ENCODE assay signal across 8 cellular contexts in genomic region chr17:3913531-3914318, GRCh38. TPM values are rescaled to one million over a fixed set of nuclear protein-coding genes. Genes with fewer than 3 reads are reported as not detected.
DNase-seq lines count a peak whose midpoint lies in the region; ATAC-seq lines count a peak whose summit lies in the region.

No MANE protein-coding gene starts in this region.

- peak; percentile 51 for ATAC-seq in HG02798 (IDR thresholded peaks at IDR 0.05; ENCODE audit: poor library complexity, unreplicated experiment)

- DNase-seq in NCI-H2029 treated with DMSO at 0.1 percent for 48 hours (lab: John Stamatoyannopoulos, UW) (peak; percentile 14), NCI-H2029 (lab: John Stamatoyannopoulos, UW) (no peak), NCI-H526 (lab: John Stamatoyannopoulos, UW) (peak; percentile 20 to 62), dermis blood vessel endothelial cell (peak; percentile 84), lung microvascular endothelial cell (ENCODE audit: low read depth in 2 of 2) (peak; percentile 73 to 78)
- peak; percentile 88 to 89 for DNase-seq in activated CD4-positive, alpha-beta T cell treated with anti-CD3 and anti-CD28 coated beads, Interleukin-2, amount 50 U/mL, for 48 hours
- DNase-seq in stimulated activated CD4-positive, alpha-beta T cell treated with anti-CD3 and anti-CD28 coated beads, TNF-alpha, amount 100 ng/mL, for 48 hours (ENCODE audit: low read depth in 3 of 3): peak; percentile 67 to 77 (median 77)

RNA-seq across cellular contexts. Expression of gene P2RX1, which starts 2.5 kb away (rescaled TPM):
- total RNA-seq in dermis blood vessel endothelial cell (not detected in 2 replicates), lung microvascular endothelial cell (not detected in 2 replicates)

RNA-seq across cellular contexts. Expression of gene CAMKK1, which starts 20.9 kb away (rescaled TPM):
- total RNA-seq in dermis blood vessel endothelial cell (0.79 and 2.2 TPM in 2 replicates), lung microvascular endothelial cell (0.65 and 0.79 TPM in 2 replicates)

RNA-seq across cellular contexts. Expression of gene ATP2A3, which starts 50.5 kb away (rescaled TPM):
- total RNA-seq in dermis blood vessel endothelial cell (0.23 TPM in 1 of 2 replicates, not detected in the other), lung microvascular endothelial cell (under 0.01 TPM in 2 replicates)
